Comparison of ENCODE assay signal across 13 cellular contexts in the genomic region with DNA sequence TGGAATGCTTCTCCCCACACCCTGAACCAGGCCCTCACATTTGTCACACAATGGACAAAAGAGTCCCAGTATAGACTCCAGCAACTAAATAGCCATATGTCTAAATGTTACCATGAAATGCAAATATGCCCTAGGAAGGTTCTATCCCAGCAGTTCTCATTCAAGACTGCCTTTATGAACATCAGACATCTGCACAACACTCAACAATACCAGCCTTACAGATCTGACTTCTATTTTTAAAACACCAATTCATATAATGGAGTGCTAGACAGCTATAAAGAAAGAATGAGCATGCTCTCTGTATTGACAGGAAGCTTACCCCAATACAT. TPM values are rescaled to one million over a fixed set of nuclear protein-coding genes. Genes with fewer than 3 reads are reported as not detected.
DNase-seq lines count a peak whose midpoint lies in the region; ATAC-seq, FAIRE-seq and TF ChIP-seq lines count a peak whose summit lies in the region.
"Had no signal": no experiment of that assay in that cellular context is flagged by ENCODE, and none has a peak within 500 bp of the region (broad histone marks: within the 10 kb centered on the region; RNA-seq: fewer than 3 reads in every experiment).

No MANE protein-coding gene starts in this region.

- intact Hi-C loops in adrenal gland (cut with DNase I): no loop called here

- no peak overlapping the region for H3K27ac Mint-ChIP-seq in GM23338
- H3K27ac Mint-ChIP-seq: activated naive CD4-positive, alpha-beta T cell treated with anti-CD3 and anti-CD28 coated beads, Interleukin-2, amount 10 ng/mL, durations not matched to agents 7 days and 5 days had no signal

- H3K27me3 ChIP-seq in GM23338 (ENCODE audit: insufficient read depth) (no peaks in the 10 kb centered on the region), adrenal gland (no peaks in the 10 kb centered on the region), keratinocyte (ENCODE audit: control insufficient read depth, extremely low read depth, insufficient read depth, low read length) (no peaks in the 10 kb centered on the region), small intestine (ENCODE audit: control insufficient read depth in 2 of 2, insufficient read depth in 2 of 2, low read length in 2 of 2) (no peaks in the 10 kb centered on the region), neuronal stem cell (ENCODE audit: control insufficient read depth in 3 of 3, insufficient read depth in 3 of 3, low read depth in 1 of 3, low read length in 3 of 3) (no peaks in the 10 kb centered on the region)

- no peak overlapping the region for H4K91ac ChIP-seq in neuronal stem cell (ENCODE audit: low read depth, low read length, poor library complexity)

- H4K8ac ChIP-seq in neuronal stem cell (ENCODE audit: low read depth, low read length): no peak overlapping the region

- H3K9ac ChIP-seq in keratinocyte (ENCODE audit: control insufficient read depth, extremely low read depth, insufficient read depth, low read length) (no peak overlapping the region), neuronal stem cell (ENCODE audit: low read depth, low read length, poor library complexity) (no peak overlapping the region)

- H2BK120ac ChIP-seq in neuronal stem cell (ENCODE audit: low read depth, low read length): no peak overlapping the region

- no peak overlapping the region for H3K18ac ChIP-seq in neuronal stem cell (ENCODE audit: low read length)

- TF ChIP-seq CTCF in GM23338 (conservative IDR thresholded peaks at IDR 0.05; ENCODE audit: low read depth in 2 of 2) (no peak), adrenal gland (IDR thresholded peaks at IDR 0.05) (no peak), keratinocyte (optimal IDR thresholded peaks at IDR 0.05 in 1 of 3, IDR thresholded peaks at IDR 0.05 in 1 of 3, conservative IDR thresholded peaks at IDR 0.05 in 1 of 3; ENCODE audit: extremely low read depth in 1 of 3, insufficient read depth in 2 of 3, low read length in 3 of 3) (no peak)

- no peaks in the 10 kb centered on the region for H3K79me1 ChIP-seq in neuronal stem cell (ENCODE audit: low read depth, low read length)

- H3K27me3 Mint-ChIP-seq in GM23338 (ENCODE audit: insufficient read depth, low read depth, poor library complexity): peaks cover 10% of the 10 kb centered on the region

- ATAC-seq in GM23338: no peak

- no peak overlapping the region; the same call in 2 of the 3 replicates for H3K4me3 Mint-ChIP-seq in GM23338
- H3K4me3 Mint-ChIP-seq: activated naive CD4-positive, alpha-beta T cell treated with anti-CD3 and anti-CD28 coated beads, Interleukin-2, amount 10 ng/mL, durations not matched to agents 7 days and 5 days had no signal

- no peak overlapping the region for H2BK5ac ChIP-seq in neuronal stem cell (ENCODE audit: low read length)

- H3K27ac ChIP-seq in GM23338 (ENCODE audit: low read depth) (no peak overlapping the region), adrenal gland (peak overlapping the region; percentile 31 to 91 (median 75)), keratinocyte (ENCODE audit: control insufficient read depth, insufficient read depth, low read length) (peak overlapping the region; percentile 73), small intestine (ENCODE audit: low read depth in 1 of 2, low read length in 1 of 2) (peak overlapping the region; percentile 62 to 89), neuronal stem cell (replicated peaks; ENCODE audit: low read length) (no peak overlapping the region)

- H2AFZ ChIP-seq in GM23338: no peak overlapping the region
- H2AFZ ChIP-seq in keratinocyte (ENCODE audit: control insufficient read depth, low read length): no peak overlapping the region
- H2AFZ ChIP-seq in neuronal stem cell (ENCODE audit: low read length): no peak overlapping the region

- H3K9me3 Mint-ChIP-seq in GM23338: no peaks in the 10 kb centered on the region
- H3K9me3 Mint-ChIP-seq: activated naive CD4-positive, alpha-beta T cell treated with anti-CD3 and anti-CD28 coated beads, Interleukin-2, amount 10 ng/mL, durations not matched to agents 7 days and 5 days; CD4-positive, alpha-beta memory T cell had no signal

- H3K14ac ChIP-seq in neuronal stem cell (ENCODE audit: low read length): no peak overlapping the region

- DNase-seq in GM23338 (ENCODE audit: low spot score): no peak
- DNase-seq in adrenal gland: no peak
- no peak for DNase-seq in keratinocyte (ENCODE audit: low read depth, low spot score)
- no peak for DNase-seq in small intestine
- no peak for DNase-seq in stimulated activated CD4-positive, alpha-beta T cell treated with anti-CD3 and anti-CD28 coated beads, Interleukin-4, amount 100 ng/mL, for 24 hours
- DNase-seq in neuronal stem cell (ENCODE audit: low spot score): no peak
- DNase-seq in DMS 273 treated with DMSO at 0.1 percent for 48 hours (lab: John Stamatoyannopoulos, UW): no peak
- no peak for DNase-seq in stimulated activated naive CD4-positive, alpha-beta T cell (lab: John Stamatoyannopoulos, UW)
- DNase-seq: CD4-positive, alpha-beta memory T cell; NCI-H1417 treated with DMSO at 0.1 percent for 48 hours; NCI-H774 had no signal

- H3K4me1 ChIP-seq in GM23338 (ENCODE audit: insufficient read depth): peaks cover 74% of the 10 kb centered on the region
- H3K4me1 ChIP-seq in adrenal gland (replicated peaks in 1 of 2): peaks cover 22 to 50% of the 10 kb centered on the region in 2 donors
- H3K4me1 ChIP-seq in keratinocyte (ENCODE audit: control insufficient read depth, extremely low read depth, insufficient read depth, low read length): peaks cover 67% of the 10 kb centered on the region
- peaks cover 8 to 12% of the 10 kb centered on the region in 2 donors for H3K4me1 ChIP-seq in small intestine (ENCODE audit: control insufficient read depth in 2 of 2, insufficient read depth in 1 of 2, low read depth in 1 of 2, low read length in 1 of 2)
- peaks cover 20 to 29% of the 10 kb centered on the region in 2 donors for H3K4me1 ChIP-seq in neuronal stem cell (ENCODE audit: control insufficient read depth in 2 of 2, insufficient read depth in 1 of 2, low read depth in 1 of 2, low read length in 2 of 2)

- H2AK5ac ChIP-seq in neuronal stem cell (ENCODE audit: low read depth, low read length): no peak overlapping the region

- no peaks in the 10 kb centered on the region for H3K9me1 ChIP-seq in keratinocyte (ENCODE audit: control insufficient read depth, extremely low read depth, insufficient read depth, low read length)

- H3K36me3 Mint-ChIP-seq in GM23338 (ENCODE audit: low read depth): peaks cover 7% of the 10 kb centered on the region
- H3K36me3 Mint-ChIP-seq: activated naive CD4-positive, alpha-beta T cell treated with anti-CD3 and anti-CD28 coated beads, Interleukin-2, amount 10 ng/mL, durations not matched to agents 7 days and 5 days; CD4-positive, alpha-beta memory T cell had no signal

- H3K4me1 Mint-ChIP-seq in GM23338: peaks cover 59% of the 10 kb centered on the region

- dilution Hi-C loops in keratinocyte (cut with MboI; ENCODE audit: extremely low pct_ligation_motif_present, low sequenced_read_pairs): no loop called here

- H3F3A ChIP-seq in GM23338 (replicated peaks; ENCODE audit: low read depth): peaks cover 6% of the 10 kb centered on the region

- H2BK12ac ChIP-seq in neuronal stem cell (ENCODE audit: low read length): no peak overlapping the region

- no peak overlapping the region for H2BK15ac ChIP-seq in neuronal stem cell (ENCODE audit: low read length)

- no peak overlapping the region for H3K23ac ChIP-seq in neuronal stem cell (ENCODE audit: low read depth, low read length, poor library complexity)

- H3K79me2 ChIP-seq in GM23338 (replicated peaks; ENCODE audit: insufficient read depth): peaks cover 100% of the 10 kb centered on the region
- H3K79me2 ChIP-seq in keratinocyte (ENCODE audit: control insufficient read depth, insufficient read depth, low read length): peaks cover 72% of the 10 kb centered on the region

- H4K20me1 ChIP-seq in GM23338 (replicated peaks; ENCODE audit: insufficient read depth) (peaks cover 39% of the 10 kb centered on the region), keratinocyte (ENCODE audit: control insufficient read depth, extremely low read depth, insufficient read depth, low read length) (no peaks in the 10 kb centered on the region)

- no peak overlapping the region for H3K4ac ChIP-seq in neuronal stem cell (ENCODE audit: low read length)

- H3K36me3 ChIP-seq in GM23338 (ENCODE audit: insufficient read depth) (no peaks in the 10 kb centered on the region), adrenal gland (replicated peaks in 1 of 2) (no peaks in the 10 kb centered on the region), keratinocyte (ENCODE audit: control insufficient read depth in 2 of 2, extremely low read depth in 1 of 2, insufficient read depth in 2 of 2, low read length in 2 of 2) (peaks cover 0 to 12% of the 10 kb centered on the region in 2 experiments), small intestine (ENCODE audit: control insufficient read depth in 2 of 2, insufficient read depth in 2 of 2, low read length in 2 of 2) (no peaks in the 10 kb centered on the region), neuronal stem cell (replicated peaks in 1 of 2; ENCODE audit: control insufficient read depth in 2 of 2, insufficient read depth in 2 of 2, low read length in 2 of 2) (no peaks in the 10 kb centered on the region)

- no peaks in the 10 kb centered on the region for H3K9me2 ChIP-seq in GM23338 (ENCODE audit: insufficient read depth)

- H3K4me2 ChIP-seq in GM23338 (peak overlapping the region; percentile 40; the same call in 1 of the 2 replicates), keratinocyte (ENCODE audit: control insufficient read depth, extremely low read depth, insufficient read depth, low read depth, low read length) (peak overlapping the region; percentile 72), neuronal stem cell (ENCODE audit: insufficient read depth, low read length, poor library complexity, severe bottlenecking) (no peak overlapping the region)

- H3K9me3 ChIP-seq in adrenal gland (replicated peaks in 1 of 3): no peaks in the 10 kb centered on the region
- no peaks in the 10 kb centered on the region for H3K9me3 ChIP-seq in keratinocyte (ENCODE audit: control insufficient read depth, low read depth, low read length)
- H3K9me3 ChIP-seq in small intestine (ENCODE audit: control insufficient read depth, low read depth): no peaks in the 10 kb centered on the region
- H3K9me3 ChIP-seq in neuronal stem cell (replicated peaks in 1 of 2; ENCODE audit: control insufficient read depth in 2 of 2, insufficient read depth in 1 of 2, low read depth in 1 of 2, low read length in 2 of 2): no peaks in the 10 kb centered on the region

- TF ChIP-seq POLR2A in adrenal gland (IDR thresholded peaks at IDR 0.05): no peak

- peak; percentile 17 for FAIRE-seq in keratinocyte (lab: Jason Lieb, UNC)
- FAIRE-seq in small intestine (lab: Jason Lieb, UNC): no peak

- H3K4me3 ChIP-seq in GM23338 (no peak overlapping the region), adrenal gland (no peak overlapping the region), keratinocyte (ENCODE audit: control insufficient read depth in 2 of 3, extremely low read depth in 1 of 3, insufficient read depth in 2 of 3, low read depth in 1 of 3, low read length in 3 of 3) (peak overlapping the region in 1 of 3 experiments; percentile 0), small intestine (ENCODE audit: low read depth in 1 of 2, low read length in 2 of 2) (no peak overlapping the region), neuronal stem cell (ENCODE audit: low read length in 2 of 2) (no peak overlapping the region)

RNA-seq across cellular contexts. Expression of a gene that starts 7.8 kb away (rescaled TPM):
- total RNA-seq in GM23338 (2014; rRNA removed; shearing (Covaris generic)): 242 and 269 TPM in 2 replicates
- polyA plus RNA-seq in GM23338 (2016; fragmentation: Nextera tagmentation; extraction: Ambion mirVana): 63.6 and 68.2 TPM in 2 replicates
- 100 to 1,000 TPM in 6 of 8 donors, 10 to 100 TPM in 2; 73.6 to 404 (median 111) TPM for total RNA-seq in adrenal gland
- 10 to 100 TPM; 22.8 to 30.8 (median 25.6) TPM for polyA plus RNA-seq in adrenal gland
- polyA plus RNA-seq in keratinocyte: 136 to 145 TPM (median 136 TPM) in 3 replicates
- 12.3 TPM for polyA plus RNA-seq in keratinocyte (2011; ENCODE audit: low read depth)
- 85.2 and 104 TPM in 2 replicates for polyA plus RNA-seq in keratinocyte (2011; cell fraction: cytosol; rRNA removed)
- 199 and 267 TPM in 2 replicates for polyA plus RNA-seq in keratinocyte (2011; cell fraction: nucleus; rRNA removed)
- 40.3 and 177 TPM in 2 replicates for polyA plus RNA-seq in keratinocyte (2012; ENCODE audit: low replicate concordance)
- polyA minus RNA-seq in keratinocyte: 221 to 368 TPM (median 229 TPM) in 3 replicates
- 124 TPM for polyA minus RNA-seq in keratinocyte (2011; cell fraction: cytosol; rRNA and poly(A)+ RNA removed)
- 284 and 412 TPM in 2 replicates for polyA minus RNA-seq in keratinocyte (2011; cell fraction: nucleus; rRNA and poly(A)+ RNA removed)
- polyA plus RNA-seq in small intestine: 10 to 100 TPM in 2 of 3 donors, 1 to 10 TPM in 1; 9.4 to 28.7 (median 15.1) TPM
- 57.5 TPM for polyA plus RNA-seq in neuronal stem cell (2013, experiment 1 of 2)
- polyA plus RNA-seq in neuronal stem cell (2013, experiment 2 of 2): 59.2 TPM

RNA-seq across cellular contexts. Expression of a gene that starts 55.2 kb away (rescaled TPM):
- not detected in 2 replicates for total RNA-seq in GM23338 (2014; rRNA removed; shearing (Covaris generic))
- not detected in 2 replicates for polyA plus RNA-seq in GM23338 (2016; fragmentation: Nextera tagmentation; extraction: Ambion mirVana)
- total RNA-seq in adrenal gland: 1 to 10 TPM in 1 of 8 donors, under 1 TPM in 2, not detected in 5; 0.11 to 1.5 (median 0.36) TPM
- polyA plus RNA-seq in adrenal gland: 1 to 10 TPM in 1 of 3 donors, under 1 TPM in 2; 0.08 to 2.6 (median 0.10) TPM
- not detected in 3 replicates for polyA plus RNA-seq in keratinocyte
- not detected for polyA plus RNA-seq in keratinocyte (2011; ENCODE audit: low read depth)
- polyA plus RNA-seq in keratinocyte (2011; cell fraction: cytosol; rRNA removed): not detected in 2 replicates
- not detected in 2 replicates for polyA plus RNA-seq in keratinocyte (2011; cell fraction: nucleus; rRNA removed)
- not detected in 2 replicates for polyA plus RNA-seq in keratinocyte (2012; ENCODE audit: low replicate concordance)
- polyA minus RNA-seq in keratinocyte: not detected in 3 replicates
- polyA minus RNA-seq in keratinocyte (2011; cell fraction: cytosol; rRNA and poly(A)+ RNA removed): not detected
- polyA minus RNA-seq in keratinocyte (2011; cell fraction: nucleus; rRNA and poly(A)+ RNA removed): not detected in 2 replicates
- polyA plus RNA-seq in small intestine: 100 to 1,000 TPM; 178 to 547 (median 269) TPM
- not detected for polyA plus RNA-seq in neuronal stem cell (2013, experiment 1 of 2)
- 0.01 TPM for polyA plus RNA-seq in neuronal stem cell (2013, experiment 2 of 2)
- total RNA-seq: CD4-positive, alpha-beta memory T cell; dermis microvascular lymphatic vessel endothelial cell had no signal
- polyA plus RNA-seq: CD4-positive, alpha-beta memory T cell had no signal

Comparison
In these comparisons a context has a peak if more than half of its experiments do, and no peak if none do; other contexts are left out.
1. H3K27ac ChIP-seq: peak in adrenal gland (5 of 5), keratinocyte (single experiment) and small intestine (2 of 2); none in GM23338 (single experiment) and neuronal stem cell (single experiment).
2. RNA of a gene that starts 55.2 kb away (polyA plus RNA-seq): 178 to 547 TPM in small intestine; 0.08 to 2.6 TPM in adrenal gland, not detected in GM23338 and not detected in keratinocyte; every median in the first group is over 10 times any median in the second.